In genomic region chr11:62433553-62434301, GRCh38 we compare ENCODE assay signal across 11 cellular contexts. TPM values are rescaled to one million over a fixed set of nuclear protein-coding genes. Genes with fewer than 3 reads are reported as not detected.
DNase-seq lines count a peak whose midpoint lies in the region; ATAC-seq and TF ChIP-seq lines count a peak whose summit lies in the region.
"Had no signal": no experiment of that assay in that cellular context is flagged by ENCODE, and none has a peak within 500 bp of the region (broad histone marks: within the 10 kb centered on the region; RNA-seq: fewer than 3 reads in every experiment).

No MANE protein-coding gene starts in this region.

- intact Hi-C loops in activated B cell treated with CpG ODN at 0.5 μM for 24 hours (cut with micrococcal nuclease) (no loop called here), left lung (cut with DNase I) (no loop called here), natural killer cell (cut with micrococcal nuclease) (no loop called here)

- H3K4me3 ChIP-seq in left lung: no peak overlapping the region
- peak overlapping the region in 3 of 5 donors; percentile 2 to 22 (median 4) for H3K4me3 ChIP-seq in subcutaneous abdominal adipose tissue (ENCODE audit: low read depth in 1 of 5, low read length in 5 of 5)
- no peak overlapping the region for H3K4me3 ChIP-seq in brain microvascular endothelial cell (ENCODE audit: low read depth, low read length)
- H3K4me3 ChIP-seq: ovary had no signal

- DNase-seq in M059J (ENCODE audit: low read depth): peak; percentile 21
- DNase-seq in activated B cell treated with CpG ODN at 0.5 μM for 24 hours: no peak
- no peak for DNase-seq in left lung
- no peak for DNase-seq in brain microvascular endothelial cell
- DNase-seq in NCI-H446 (lab: John Stamatoyannopoulos, UW): no peak
- no peak for DNase-seq in natural killer cell
- no peak for DNase-seq in HT-29 (ENCODE audit: low spot score)
- DNase-seq: KG1 had no signal

- no peaks in the 10 kb centered on the region for H3K27me3 Mint-ChIP-seq in activated B cell treated with CpG ODN at 0.5 μM for 24 hours
- H3K27me3 Mint-ChIP-seq in natural killer cell (ENCODE audit: low read depth in 2 of 2): no peaks in the 10 kb centered on the region

- H3K27ac ChIP-seq in left lung (peak overlapping the region in 1 of 2 donors; percentile 28), subcutaneous abdominal adipose tissue (ENCODE audit: low read depth, low read length) (peak overlapping the region; percentile 38), brain microvascular endothelial cell (no peak overlapping the region)

- no peaks in the 10 kb centered on the region for H3K36me3 ChIP-seq in left lung
- H3K36me3 ChIP-seq in subcutaneous abdominal adipose tissue (ENCODE audit: control insufficient read depth in 5 of 5, insufficient read depth in 5 of 5, low read length in 5 of 5): peaks cover 0 to 2% (median 0%) of the 10 kb centered on the region in 5 donors
- no peaks in the 10 kb centered on the region for H3K36me3 ChIP-seq in brain microvascular endothelial cell (replicated peaks)
- H3K36me3 ChIP-seq: ovary had no signal

- peak overlapping the region in 2 of 5 donors; percentile 5 to 35 for H3K9ac ChIP-seq in subcutaneous abdominal adipose tissue (ENCODE audit: low read length in 5 of 5)

- H3K27me3 ChIP-seq in left lung: no peaks in the 10 kb centered on the region
- H3K27me3 ChIP-seq in subcutaneous abdominal adipose tissue (ENCODE audit: control insufficient read depth in 5 of 5, insufficient read depth in 4 of 5, low read length in 5 of 5): no peaks in the 10 kb centered on the region
- no peaks in the 10 kb centered on the region for H3K27me3 ChIP-seq in brain microvascular endothelial cell (replicated peaks)
- H3K27me3 ChIP-seq: ovary had no signal

- H3K9me3 ChIP-seq in left lung (no peaks in the 10 kb centered on the region), subcutaneous abdominal adipose tissue (ENCODE audit: control insufficient read depth in 5 of 5, low read length in 5 of 5) (no peaks in the 10 kb centered on the region)
- H3K9me3 ChIP-seq: ovary had no signal

- H3K4me1 ChIP-seq in left lung (peaks cover 0 to 51% of the 10 kb centered on the region in 2 donors), subcutaneous abdominal adipose tissue (ENCODE audit: control insufficient read depth in 5 of 5, insufficient read depth in 5 of 5, low read length in 5 of 5) (peaks cover 2 to 56% (median 42%) of the 10 kb centered on the region in 5 donors)

- ATAC-seq in activated B cell treated with CpG ODN at 0.5 μM for 24 hours (ENCODE audit: low read depth) (no peak), left lung (peak; percentile 31), natural killer cell (no peak)

- H3K4me1 Mint-ChIP-seq in activated B cell treated with CpG ODN at 0.5 μM for 24 hours: peaks cover 40% of the 10 kb centered on the region
- H3K4me1 Mint-ChIP-seq in natural killer cell: peaks cover 42 to 44% of the 10 kb centered on the region in 2 donors

- TF ChIP-seq CTCF in activated B cell treated with CpG ODN at 0.5 μM for 24 hours (IDR thresholded peaks at IDR 0.05): no peak
- TF ChIP-seq CTCF in left lung (IDR thresholded peaks at IDR 0.05): no peak
- TF ChIP-seq CTCF in brain microvascular endothelial cell (IDR thresholded peaks at IDR 0.05; ENCODE audit: low read depth, low read length, missing control alignments): no peak
- no peak for TF ChIP-seq CTCF in natural killer cell (IDR thresholded peaks at IDR 0.05)

- in situ Hi-C loops in brain microvascular endothelial cell (cut with HindIII; ENCODE audit: low pct_ligation_motif_present, low sequenced_read_pairs): no loop called here

- POLR2A ChIA-PET in activated B cell treated with CpG ODN at 0.5 μM for 24 hours (lab: Charles Lee): interaction anchor here (0.6 to 3.7 kb wide), 5 partner anchors 11 to 479 kb away, joined by 3 to 18 read pairs (median 6); partner anchors contain the start of genes C11orf98 and CSKMT

- H3K4me3 Mint-ChIP-seq in activated B cell treated with CpG ODN at 0.5 μM for 24 hours: no peak overlapping the region
- H3K4me3 Mint-ChIP-seq in natural killer cell: no peak overlapping the region

- CTCF ChIA-PET in activated B cell treated with CpG ODN at 0.5 μM for 24 hours (lab: Charles Lee): interaction anchor here (0.7 to 1.4 kb wide), 3 partner anchors 9 to 10 kb away, joined by 3 to 6 read pairs (median 4); no protein-coding TSS in a partner anchor

- H3K36me3 Mint-ChIP-seq in activated B cell treated with CpG ODN at 0.5 μM for 24 hours (ENCODE audit: low read depth) (no peaks in the 10 kb centered on the region), natural killer cell (no peaks in the 10 kb centered on the region)

- peak overlapping the region; percentile 50 for H3K27ac Mint-ChIP-seq in activated B cell treated with CpG ODN at 0.5 μM for 24 hours
- H3K27ac Mint-ChIP-seq in natural killer cell: no peak overlapping the region

- H3K9me3 Mint-ChIP-seq in activated B cell treated with CpG ODN at 0.5 μM for 24 hours: no peaks in the 10 kb centered on the region
- no peaks in the 10 kb centered on the region for H3K9me3 Mint-ChIP-seq in natural killer cell

RNA-seq across cellular contexts. Expression of gene SCGB1A1, which starts 14.9 kb away (rescaled TPM):
- not detected in 2 replicates for total RNA-seq in M059J (2014; rRNA removed; shearing (Covaris generic))
- total RNA-seq in activated B cell treated with CpG ODN at 0.5 μM for 24 hours (not detected in 2 replicates), left lung (100 to 1,000 TPM in 1 of 2 donors, 1 to 10 TPM in 1; 3.5 to 397 TPM), natural killer cell (not detected)
- total RNA-seq in HT-29 (2014; rRNA removed; shearing (Covaris generic)): not detected in 2 replicates
- total RNA-seq: bronchial epithelial cell had no signal

Comparison
In these comparisons a context has a peak if more than half of its experiments do, and no peak if none do; other contexts are left out.
1. H3K4me3 ChIP-seq: peak in subcutaneous abdominal adipose tissue (3 of 5); none in left lung (0 of 2) and brain microvascular endothelial cell (single experiment).